ENCODE assay signal across 22 cellular contexts in the genomic region with DNA sequence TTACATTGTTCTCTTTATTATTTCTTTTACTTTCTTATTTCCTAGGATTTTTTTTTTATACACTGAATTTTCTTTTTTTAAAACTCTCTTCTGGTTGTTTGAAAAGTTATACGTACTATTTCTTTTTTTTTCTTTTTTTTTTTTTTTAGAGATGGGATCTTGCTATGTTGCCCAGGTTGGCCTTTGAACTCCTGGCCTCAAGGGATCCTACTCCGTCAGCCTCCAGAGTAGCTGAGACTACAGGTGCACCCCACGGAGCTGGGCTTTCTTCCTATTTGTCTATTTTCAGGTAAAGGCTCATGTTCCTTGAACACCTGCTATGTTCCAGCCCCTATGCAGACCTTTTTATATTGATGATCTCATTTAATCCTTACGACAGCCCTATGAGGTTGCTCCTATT. TPM values are rescaled to one million over a fixed set of nuclear protein-coding genes. Genes with fewer than 3 reads are reported as not detected.
DNase-seq lines count a peak whose midpoint lies in the region; ATAC-seq, FAIRE-seq and TF ChIP-seq lines count a peak whose summit lies in the region.
"Had no signal": no experiment of that assay in that cellular context is flagged by ENCODE, and none has a peak within 500 bp of the region (broad histone marks: within the 10 kb centered on the region; RNA-seq: fewer than 3 reads in every experiment).

No MANE protein-coding gene starts in this region.

- H3K4me3 ChIP-seq in GM23248 (no peak overlapping the region), K562 (no peak overlapping the region), psoas muscle (no peak overlapping the region), tibial artery (no peak overlapping the region), mammary epithelial cell (replicated peaks in 1 of 3; ENCODE audit: insufficient read depth in 1 of 3, low read depth in 2 of 3, low read length in 3 of 3) (no peak overlapping the region)
- H3K4me3 ChIP-seq: A549 had no signal

- no peaks in the 10 kb centered on the region for H3K9me2 ChIP-seq in GM23248 (ENCODE audit: insufficient read depth)

- POLR2A ChIA-PET in K562 (lab: Yijun Ruan, JAX), result no interaction called here

- no peak for TF ChIP-seq EP300 in K562 (IDR thresholded peaks at IDR 0.05; ENCODE audit: low read length)

- H3K9me3 ChIP-seq in GM23248 (ENCODE audit: low read depth), result no peaks in the 10 kb centered on the region
- no peaks in the 10 kb centered on the region for H3K9me3 ChIP-seq in K562 (replicated peaks; ENCODE audit: control insufficient read depth, insufficient read depth, low read depth, low read length)
- H3K9me3 ChIP-seq in psoas muscle, result no peaks in the 10 kb centered on the region
- no peaks in the 10 kb centered on the region for H3K9me3 ChIP-seq in tibial artery
- no peaks in the 10 kb centered on the region for H3K9me3 ChIP-seq in mammary epithelial cell (replicated peaks; ENCODE audit: insufficient read depth, low read length)
- H3K9me3 ChIP-seq: A549 had no signal

- H3K79me2 ChIP-seq in GM23248 (ENCODE audit: insufficient read depth) (no peaks in the 10 kb centered on the region), K562 (ENCODE audit: control insufficient read depth, insufficient read depth, low read length) (no peaks in the 10 kb centered on the region), mammary epithelial cell (ENCODE audit: insufficient read depth, low read length) (no peaks in the 10 kb centered on the region)

- H3K9ac ChIP-seq in GM23248 (no peak overlapping the region), K562 (ENCODE audit: insufficient read depth in 1 of 2, low read depth in 2 of 2, low read length in 2 of 2) (no peak overlapping the region), mammary epithelial cell (ENCODE audit: insufficient read depth, low read length) (no peak overlapping the region)

- dilution Hi-C loops in mammary epithelial cell (cut with HindIII; ENCODE audit: low sequenced_read_pairs), result no loop called here

- H3K4me2 ChIP-seq in GM23248 (ENCODE audit: unreplicated experiment) (no peak overlapping the region), K562 (ENCODE audit: insufficient read depth, low read length) (no peak overlapping the region), mammary epithelial cell (ENCODE audit: insufficient read depth, low read depth, low read length) (no peak overlapping the region)
- H3K4me2 ChIP-seq: A549 had no signal

- no peak for TF ChIP-seq POLR2A in K562 (conservative IDR thresholded peaks at IDR 0.05)

- peaks cover 38% of the 10 kb centered on the region for H3K4me1 ChIP-seq in GM23248 (ENCODE audit: insufficient read depth)
- peaks cover 0 to 19% of the 10 kb centered on the region in 2 experiments; a peak in 4 of 5 replicates for H3K4me1 ChIP-seq in K562 (replicated peaks in 1 of 2; ENCODE audit: control insufficient read depth in 2 of 2, insufficient read depth in 2 of 2, low read length in 2 of 2)
- peaks cover 4% of the 10 kb centered on the region for H3K4me1 ChIP-seq in psoas muscle
- peaks cover 0 to 22% (median 11%) of the 10 kb centered on the region in 4 donors for H3K4me1 ChIP-seq in tibial artery
- H3K4me1 ChIP-seq in mammary epithelial cell (ENCODE audit: insufficient read depth, low read length), result peaks cover 35% of the 10 kb centered on the region

- BruUV-seq in K562 (replicated peaks; lab: Mats Ljungman, UMichigan), result no TSS peak
- BruUV-seq in mammary epithelial cell (replicated peaks; lab: Mats Ljungman, UMichigan), result no TSS peak

- H3F3A ChIP-seq in GM23248 (ENCODE audit: insufficient read depth), result peaks cover 33% of the 10 kb centered on the region

- FAIRE-seq in K562 (lab: Jason Lieb, UNC), result no peak
- FAIRE-seq: A549, GM12892, GM19239, H1 had no signal

- intact Hi-C loops in K562 (cut with micrococcal nuclease) (no loop called here), psoas muscle (cut with DNase I) (loop anchor here in 1 of 2 donors (10.0 kb wide), 1 partner anchor 62 kb away; no protein-coding TSS in a partner anchor), tibial artery (cut with DNase I; ENCODE audit: low total_unique reads) (loop anchor here (10.0 kb wide), 1 partner anchor 72 kb away; a partner anchor contains a TSS), mammary epithelial cell (cut with micrococcal nuclease) (no loop called here)

- H3K36me3 ChIP-seq in GM23248 (ENCODE audit: low read depth), result no peaks in the 10 kb centered on the region
- no peaks in the 10 kb centered on the region for H3K36me3 ChIP-seq in K562 (ENCODE audit: control insufficient read depth, insufficient read depth, low read length)
- no peaks in the 10 kb centered on the region for H3K36me3 ChIP-seq in psoas muscle (ENCODE audit: insufficient read depth in 1 of 2, low read depth in 1 of 2)
- no peaks in the 10 kb centered on the region for H3K36me3 ChIP-seq in tibial artery
- H3K36me3 ChIP-seq in mammary epithelial cell (ENCODE audit: insufficient read depth, low read length), result no peaks in the 10 kb centered on the region

- no peaks in the 10 kb centered on the region for H3K9me1 ChIP-seq in K562 (ENCODE audit: control insufficient read depth, insufficient read depth, low read length)

- TF ChIP-seq CTCF in K562 (IDR thresholded peaks at IDR 0.05 in 2 of 3, conservative IDR thresholded peaks at IDR 0.05 in 1 of 3; ENCODE audit: insufficient read depth in 2 of 3, low read depth in 1 of 3, low read length in 3 of 3), result no peak
- no peak for TF ChIP-seq CTCF in psoas muscle (IDR thresholded peaks at IDR 0.05)
- TF ChIP-seq CTCF in tibial artery (IDR thresholded peaks at IDR 0.05), result no peak
- no peak for TF ChIP-seq CTCF in mammary epithelial cell (conservative IDR thresholded peaks at IDR 0.05 in 1 of 2, IDR thresholded peaks at IDR 0.05 in 1 of 2; ENCODE audit: extremely low read depth in 1 of 2, insufficient read depth in 1 of 2, low read depth in 1 of 2, low read length in 2 of 2)

- H3K27ac ChIP-seq in GM23248 (peak overlapping the region; percentile 95; the same call in 1 of the 2 replicates), K562 (ENCODE audit: extremely low read depth, low read depth, low read length) (no peak overlapping the region), psoas muscle (peak overlapping the region; percentile 90), tibial artery (peak overlapping the region; percentile 77 to 82), mammary epithelial cell (ENCODE audit: insufficient read depth, low read depth, low read length) (no peak overlapping the region)

- in situ Hi-C loops in GM23248 (cut with MboI) (no loop called here), K562 (cut with MboI) (no loop called here), mammary epithelial cell (cut with MboI; ENCODE audit: low sequenced_read_pairs in 2 of 2) (no loop called here)

- TF ChIP-seq RAD21 in K562 (CRISPR knock-in tag; conservative IDR thresholded peaks at IDR 0.05 in 1 of 2, IDR thresholded peaks at IDR 0.05 in 1 of 2), result no peak

- H4K20me1 ChIP-seq in GM23248 (ENCODE audit: insufficient read depth) (no peaks in the 10 kb centered on the region), K562 (replicated peaks; ENCODE audit: control insufficient read depth, insufficient read depth, low read length) (no peaks in the 10 kb centered on the region), mammary epithelial cell (ENCODE audit: insufficient read depth, low read length) (no peaks in the 10 kb centered on the region)

- CTCF ChIA-PET in K562 (lab: Yijun Ruan, JAX; ENCODE audit: low intra/inter-chr PET ratio), result no interaction called here
- CTCF ChIA-PET in mammary epithelial cell (lab: Charles Lee; ENCODE audit: low non-redundant PET), result no interaction called here

- no peak overlapping the region for H2AFZ ChIP-seq in GM23248
- H2AFZ ChIP-seq in K562 (ENCODE audit: low read depth, low read length), result no peak overlapping the region
- no peak overlapping the region for H2AFZ ChIP-seq in mammary epithelial cell (ENCODE audit: low read depth, low read length)

- DNase-seq in GM23248 (no peak), K562 (ENCODE audit: extremely low read depth in 1 of 4, low spot score in 3 of 4) (no peak), psoas muscle (no peak), tibial artery (no peak), mammary epithelial cell (no peak)
- DNase-seq in activated CD4-positive, CD25-positive, alpha-beta regulatory T cell (lab: John Stamatoyannopoulos, UW), result no peak
- DNase-seq: 8988T; ACHN; AML-193; C1 segment of cervical spinal cord; Calu3; CD4-positive, alpha-beta memory T cell; COR-L47; DMS53; DMS79 treated with DMSO at 0.1 percent for 48 hours; H7; HCEC 1CT had no signal

- no peaks in the 10 kb centered on the region for H3K27me3 ChIP-seq in GM23248 (replicated peaks; ENCODE audit: insufficient read depth)
- H3K27me3 ChIP-seq in K562 (ENCODE audit: control insufficient read depth in 2 of 2, insufficient read depth in 2 of 2, low read length in 2 of 2), result no peaks in the 10 kb centered on the region
- H3K27me3 ChIP-seq in psoas muscle (ENCODE audit: insufficient read depth in 3 of 3, low read length in 2 of 3), result no peaks in the 10 kb centered on the region
- no peaks in the 10 kb centered on the region for H3K27me3 ChIP-seq in tibial artery
- H3K27me3 ChIP-seq in mammary epithelial cell (ENCODE audit: insufficient read depth, low read length), result no peaks in the 10 kb centered on the region

- 94 to 96% methylated on average over 4 of the region's 4 CpGs for WGBS in GM23248 (ENCODE audit: low coverage in 1 of 2, low lambda C conversion rate in 2 of 2, missing lambda C conversion rate in 2 of 2), 2 experiments
- WGBS in K562 (ENCODE audit: insufficient coverage, low coverage, missing lambda C conversion rate), result 89% methylated on average over 4 of the region's 4 CpGs
- 56 to 75% (median 57%) methylated on average over 4 of the region's 4 CpGs for WGBS in psoas muscle, 3 donors
- WGBS in mammary epithelial cell (ENCODE audit: low coverage, missing lambda C conversion rate), result 100% methylated on average over 4 of the region's 4 CpGs

- no peak for ATAC-seq in K562
- ATAC-seq in psoas muscle, result peak in 2 of 4 donors; percentile 25 to 41
- no peak for ATAC-seq in GM18517 (IDR thresholded peaks at IDR 0.05; ENCODE audit: unreplicated experiment)
- ATAC-seq: A549 had no signal

RNA-seq across cellular contexts. Expression of a gene that starts 29.4 kb away (rescaled TPM):
- total RNA-seq in GM23248 (2014; rRNA removed; shearing (Covaris generic)), result 36.5 and 41.3 TPM in 2 replicates
- polyA plus RNA-seq in GM23248 (2016; fragmentation: Nextera tagmentation; extraction: Ambion mirVana) (1.8 and 2.5 TPM in 2 replicates), K562 (2011; rRNA removed) (59.9 and 65.9 TPM in 2 replicates), K562 (2014; fragmentation: Illumina TruSeq; extraction: Trizol) (35.5 and 36.5 TPM in 2 replicates), K562 (2014; fragmentation: Nextera tagmentation; extraction: Ambion mirVana) (10 to 100 TPM in 1 of 2 experiments, 1 to 10 TPM in 1; 3.7 to 13.2 TPM), K562 (2014; rRNA removed) (29.1 and 32.7 TPM in 2 replicates), psoas muscle (10 to 100 TPM; 21.5 to 60.8 (median 31.7) TPM), mammary epithelial cell (34.2 TPM)
- 104 and 251 TPM in 2 replicates for total RNA-seq in K562 (2011; cell fraction: chromatin; rRNA removed; ENCODE audit: low replicate concordance)
- 52.7 and 60.7 TPM in 2 replicates for total RNA-seq in K562 (2011; cell fraction: nucleolus; rRNA removed)
- 126 and 183 TPM in 2 replicates for total RNA-seq in K562 (2011; cell fraction: nucleoplasm; rRNA removed)
- total RNA-seq in K562 (2014; rRNA removed) (40.2 and 42.3 TPM in 2 replicates), K562 (2014; rRNA removed; fragmentation: Illumina TruSeq; extraction: Trizol) (58.9 and 66.8 TPM in 2 replicates), K562 (2015; rRNA removed; fragmentation: Illumina TruSeq; extraction: Trizol) (55.3 and 57.7 TPM in 2 replicates), K562 (2021) (55.8 and 64.8 TPM in 2 replicates), psoas muscle (100 to 1,000 TPM in 1 of 4 donors, 10 to 100 TPM in 3; 79.9 to 105 (median 89.3) TPM), mammary epithelial cell (10 to 100 TPM; 42.5 to 73.2 TPM)
- 49.8 and 58.2 TPM in 2 replicates for polyA plus RNA-seq in K562 (2011; cell fraction: cytosol; rRNA removed)
- 116 and 121 TPM in 2 replicates for polyA plus RNA-seq in K562 (2011; cell fraction: nucleus; rRNA removed)
- 20.9 and 26.2 TPM in 2 replicates for polyA plus RNA-seq in K562 (2012)
- 174 and 176 TPM in 2 replicates for polyA minus RNA-seq in K562 (2011; rRNA and poly(A)+ RNA removed)
- 62.1 and 76.3 TPM in 2 replicates for polyA minus RNA-seq in K562 (2011; cell fraction: cytosol; rRNA and poly(A)+ RNA removed)
- polyA minus RNA-seq in K562 (2011; cell fraction: nucleus; rRNA and poly(A)+ RNA removed), result 102 and 169 TPM in 2 replicates
- polyA minus RNA-seq in mammary epithelial cell, result 50.9 TPM

Comparison
In these comparisons a context has a peak if more than half of its experiments do, and no peak if none do; other contexts are left out.
1. H3K27ac ChIP-seq: peak in GM23248 (single experiment), psoas muscle (single experiment) and tibial artery (2 of 2); none in K562 (single experiment) and mammary epithelial cell (single experiment).